ENCODE assay signal across 27 cellular contexts in genomic region chr6:53855940-53856339, GRCh38.
"Had no signal": no experiment of that assay in that cellular context is flagged by ENCODE, and none has a peak within 500 bp of the region (broad histone marks: within the 10 kb centered on the region; RNA-seq: fewer than 3 reads in every experiment).

No MANE protein-coding gene starts in this region.

- H3K27me3 Mint-ChIP-seq: dendritic cell treated with granulocyte-macrophage colony-stimulating factor and Interleukin-4, amounts not matched to agents 40 ng/mL and 50 ng/mL, for 4 days; naive thymus-derived CD4-positive, alpha-beta T cell; progenitor cell of endocrine pancreas; stimulated activated memory B cell treated with anti-CD40 and anti-IgM and Interleukin-4, amounts not matched to agents 10 μg/mL and 1 μg/mL and 100 μg/mL, for 72 hours had no signal

- H3K27ac ChIP-seq: colonic mucosa, gastrocnemius medialis, neural progenitor cell, parathyroid adenoma, sigmoid colon, transverse colon had no signal

- H3K9me3 Mint-ChIP-seq: dendritic cell treated with granulocyte-macrophage colony-stimulating factor and Interleukin-4, amounts not matched to agents 40 ng/mL and 50 ng/mL, for 4 days; endodermal cell; immature natural killer cell; nephron had no signal

- H3K27me3 ChIP-seq: colonic mucosa, gastrocnemius medialis, neural progenitor cell, sigmoid colon, transverse colon had no signal

- H3K36me3 ChIP-seq: colonic mucosa, gastrocnemius medialis, neural progenitor cell, sigmoid colon, transverse colon had no signal

- H3K36me3 Mint-ChIP-seq: immature natural killer cell had no signal

- H3K27ac Mint-ChIP-seq: dendritic cell treated with granulocyte-macrophage colony-stimulating factor and Interleukin-4, amounts not matched to agents 40 ng/mL and 50 ng/mL, for 4 days; endodermal cell; immature natural killer cell; naive thymus-derived CD4-positive, alpha-beta T cell; neural progenitor cell; stimulated activated memory B cell treated with anti-CD40 and anti-IgM and Interleukin-4, amounts not matched to agents 10 μg/mL and 1 μg/mL and 100 μg/mL, for 72 hours had no signal

- DNase-seq: central memory CD4-positive, alpha-beta T cell; colonic mucosa; effector CD8-positive, alpha-beta T cell; endodermal cell; foreskin fibroblast; gastrocnemius medialis; head of caudate nucleus; hypothalamus; immature natural killer cell; islet precursor cell; kidney glomerular epithelial cell; left colon; mesendoderm; midbrain; naive thymus-derived CD4-positive, alpha-beta T cell; sigmoid colon; stimulated activated CD4-positive, alpha-beta T cell treated with anti-CD3 and anti-CD28 coated beads, Interleukin-2, amount 100 ng/mL, for 24 hours; stimulated activated CD4-positive, alpha-beta T cell treated with anti-CD3 and anti-CD28 coated beads, Interleukin-4, amount 100 ng/mL, for 4 hours; stimulated activated naive CD8-positive, alpha-beta T cell treated with anti-CD3 and anti-CD28 coated beads, Interleukin-15, Interleukin-2, amounts not matched to agents 100 U/mL and 50 U/mL, for 24 hours; transverse colon had no signal

- H3K4me3 ChIP-seq: colonic mucosa, gastrocnemius medialis, neural progenitor cell, sigmoid colon, transverse colon had no signal

- H3K4me3 Mint-ChIP-seq: dendritic cell treated with granulocyte-macrophage colony-stimulating factor and Interleukin-4, amounts not matched to agents 40 ng/mL and 50 ng/mL, for 4 days; endodermal cell; immature natural killer cell; naive thymus-derived CD4-positive, alpha-beta T cell; nephron; neural progenitor cell; stimulated activated memory B cell treated with anti-CD40 and anti-IgM and Interleukin-4, amounts not matched to agents 10 μg/mL and 1 μg/mL and 100 μg/mL, for 72 hours had no signal

- H3K9me3 ChIP-seq: colonic mucosa, gastrocnemius medialis, sigmoid colon, transverse colon had no signal

- H3K4me2 ChIP-seq: neural progenitor cell had no signal

- ATAC-seq: esophagus mucosa; gastrocnemius medialis; left colon; naive thymus-derived CD4-positive, alpha-beta T cell; stimulated activated naive CD8-positive, alpha-beta T cell treated with anti-CD3 and anti-CD28 coated beads, Interleukin-15, Interleukin-2, amounts not matched to agents 100 U/mL and 50 U/mL, for 24 hours had no signal

- H3K4me1 ChIP-seq: colonic mucosa, gastrocnemius medialis had no signal

- H2AFZ ChIP-seq: neural progenitor cell, parathyroid adenoma had no signal
